Comparison of ENCODE assay signal across 1 cellular context in the genomic region with DNA sequence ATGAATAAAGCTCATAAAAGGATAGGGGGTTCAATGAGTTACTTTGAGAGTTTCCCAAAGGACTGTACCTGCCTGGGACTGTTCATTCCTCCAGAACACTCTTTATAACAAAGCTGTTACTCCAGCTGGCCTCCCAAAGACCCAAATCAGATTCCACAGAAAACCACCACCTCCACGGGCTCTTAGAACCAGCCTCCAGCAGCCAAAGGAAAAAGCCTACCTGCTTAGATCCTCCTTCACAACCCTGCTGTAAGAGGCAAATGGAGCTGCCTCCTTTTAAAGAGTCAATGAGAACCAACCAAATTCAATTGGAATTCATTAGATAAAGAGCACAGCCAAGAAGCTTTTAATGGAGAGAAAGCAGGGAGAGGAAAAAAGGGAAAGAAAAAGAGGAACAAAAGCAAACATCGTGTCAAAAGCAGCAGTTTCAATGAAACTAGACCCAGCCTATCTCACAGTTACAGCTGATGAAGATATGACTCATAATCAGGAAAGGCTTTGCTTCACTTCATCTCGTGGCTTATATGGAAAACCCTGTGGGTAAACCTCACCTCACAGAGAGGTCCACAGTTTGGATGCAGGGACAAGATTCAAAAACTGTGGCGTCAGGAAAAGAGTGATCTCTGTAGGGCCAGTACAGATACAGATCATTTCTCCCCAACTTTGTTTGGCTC.
TF ChIP-seq lines count a peak whose summit lies in the region.

No MANE protein-coding gene starts in this region.

TF ChIP-seq in K562, 482 proteins besides CTCF, POLR2A, EP300 and RAD21 (continued from another document):
- TF ChIP-seq, protein P1, sequence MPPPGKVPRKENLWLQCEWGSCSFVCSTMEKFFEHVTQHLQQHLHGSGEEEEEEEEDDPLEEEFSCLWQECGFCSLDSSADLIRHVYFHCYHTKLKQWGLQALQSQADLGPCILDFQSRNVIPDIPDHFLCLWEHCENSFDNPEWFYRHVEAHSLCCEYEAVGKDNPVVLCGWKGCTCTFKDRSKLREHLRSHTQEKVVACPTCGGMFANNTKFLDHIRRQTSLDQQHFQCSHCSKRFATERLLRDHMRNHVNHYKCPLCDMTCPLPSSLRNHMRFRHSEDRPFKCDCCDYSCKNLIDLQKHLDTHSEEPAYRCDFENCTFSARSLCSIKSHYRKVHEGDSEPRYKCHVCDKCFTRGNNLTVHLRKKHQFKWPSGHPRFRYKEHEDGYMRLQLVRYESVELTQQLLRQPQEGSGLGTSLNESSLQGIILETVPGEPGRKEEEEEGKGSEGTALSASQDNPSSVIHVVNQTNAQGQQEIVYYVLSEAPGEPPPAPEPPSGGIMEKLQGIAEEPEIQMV (tag; conservative IDR thresholded peaks at IDR 0.05; ENCODE audit: low read depth) = no peak
- TF ChIP-seq RAD51 (IDR thresholded peaks at IDR 0.05; ENCODE audit: borderline replicate concordance, low read depth) = no peak
- TF ChIP-seq JUND (IDR thresholded peaks at IDR 0.05; ENCODE audit: borderline replicate concordance, low read depth, low read length) = no peak
- TF ChIP-seq JUND (tag; IDR thresholded peaks at IDR 0.05; ENCODE audit: borderline replicate concordance, low read depth, low read length) = peak; percentile 66; the same call in 2 of the 3 replicates
- TF ChIP-seq TAL1 (IDR thresholded peaks at IDR 0.05) = no peak
- TF ChIP-seq, protein P2, sequence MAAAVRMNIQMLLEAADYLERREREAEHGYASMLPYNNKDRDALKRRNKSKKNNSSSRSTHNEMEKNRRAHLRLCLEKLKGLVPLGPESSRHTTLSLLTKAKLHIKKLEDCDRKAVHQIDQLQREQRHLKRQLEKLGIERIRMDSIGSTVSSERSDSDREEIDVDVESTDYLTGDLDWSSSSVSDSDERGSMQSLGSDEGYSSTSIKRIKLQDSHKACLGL (CRISPR knock-in tag; IDR thresholded peaks at IDR 0.05; ENCODE audit: borderline replicate concordance, poor library complexity, severe bottlenecking) = no peak
